ENCODE assay signal across 24 cellular contexts in genomic region chr10:121930729-121931085, GRCh38. TPM values are rescaled to one million over a fixed set of nuclear protein-coding genes. Genes with fewer than 3 reads are reported as not detected.
A peak's percentile ranks its signal among the peaks of the same experiment; 100 is the strongest.
DNase-seq lines count a peak whose midpoint lies in the region; ATAC-seq and TF ChIP-seq lines count a peak whose summit lies in the region.
"Had no signal": no experiment of that assay in that cellular context is flagged by ENCODE, and none has a peak within 500 bp of the region (broad histone marks: within the 10 kb centered on the region; RNA-seq: fewer than 3 reads in every experiment).

No MANE protein-coding gene starts in this region.

- H3K79me2 ChIP-seq in hepatocyte: peaks cover 24% of the 10 kb centered on the region

- POLR2A ChIA-PET in CD8-positive, alpha-beta T cell (lab: Charles Lee): no interaction called here

- no peaks in the 10 kb centered on the region for H3K9me3 Mint-ChIP-seq in CD8-positive, alpha-beta T cell
- H3K9me3 Mint-ChIP-seq in progenitor cell of endocrine pancreas (ENCODE audit: low read depth): no peaks in the 10 kb centered on the region
- H3K9me3 Mint-ChIP-seq: activated CD4-positive, alpha-beta T cell treated with anti-CD3 and anti-CD28 coated beads, Interleukin-2, amount 10 ng/mL, durations not matched to agents 7 days and 5 days; activated naive CD4-positive, alpha-beta T cell treated with anti-CD3 and anti-CD28 coated beads, Interleukin-2, amount 50 U/mL, for 72 hours; central memory CD8-positive, alpha-beta T cell had no signal

- H3K4me3 Mint-ChIP-seq in CD8-positive, alpha-beta T cell: no peak overlapping the region
- peak overlapping the region; percentile 82 for H3K4me3 Mint-ChIP-seq in progenitor cell of endocrine pancreas (ENCODE audit: low read depth)
- H3K4me3 Mint-ChIP-seq: central memory CD8-positive, alpha-beta T cell had no signal

- no peaks in the 10 kb centered on the region for H3K27me3 ChIP-seq in CD8-positive, alpha-beta T cell (ENCODE audit: insufficient read depth, low read length)
- no peaks in the 10 kb centered on the region for H3K27me3 ChIP-seq in hepatocyte

- peak overlapping the region; percentile 49 for H3K27ac Mint-ChIP-seq in CD8-positive, alpha-beta T cell
- H3K27ac Mint-ChIP-seq in progenitor cell of endocrine pancreas: peak overlapping the region; percentile 95
- H3K27ac Mint-ChIP-seq: activated CD4-positive, alpha-beta T cell treated with anti-CD3 and anti-CD28 coated beads, Interleukin-2, amount 10 ng/mL, durations not matched to agents 7 days and 5 days; activated CD8-positive, alpha-beta memory T cell treated with anti-CD3 and anti-CD28 coated beads, Interleukin-2, amount 10 ng/mL, durations not matched to agents 7 days and 5 days had no signal

- H3K36me3 Mint-ChIP-seq in CD8-positive, alpha-beta T cell: peaks cover 12% of the 10 kb centered on the region
- peaks cover 20% of the 10 kb centered on the region for H3K36me3 Mint-ChIP-seq in progenitor cell of endocrine pancreas (ENCODE audit: insufficient read depth)
- H3K36me3 Mint-ChIP-seq: activated CD8-positive, alpha-beta memory T cell treated with anti-CD3 and anti-CD28 coated beads, Interleukin-2, amount 10 ng/mL, durations not matched to agents 7 days and 5 days had no signal

- TF ChIP-seq CTCF in CD8-positive, alpha-beta T cell (IDR thresholded peaks at IDR 0.05): no peak
- TF ChIP-seq CTCF in hepatocyte (IDR thresholded peaks at IDR 0.05; ENCODE audit: poor library complexity) (no peak), progenitor cell of endocrine pancreas (IDR thresholded peaks at IDR 0.05; ENCODE audit: unreplicated experiment) (no peak)

- H3K4me3 ChIP-seq in CD8-positive, alpha-beta T cell (ENCODE audit: low read depth, low read length): no peak overlapping the region
- H3K4me3 ChIP-seq in hepatocyte: no peak overlapping the region
- H3K4me3 ChIP-seq: GM12878 had no signal

- 65% methylated on average over 4 of the region's 4 CpGs for WGBS in hepatocyte (ENCODE audit: low lambda C conversion rate, missing lambda C conversion rate)

- no peaks in the 10 kb centered on the region for H3K36me3 ChIP-seq in CD8-positive, alpha-beta T cell (ENCODE audit: insufficient read depth, low read length)
- no peaks in the 10 kb centered on the region for H3K36me3 ChIP-seq in hepatocyte (replicated peaks; ENCODE audit: insufficient read depth, low read depth)

- peaks cover 14% of the 10 kb centered on the region for H3K4me1 ChIP-seq in CD8-positive, alpha-beta T cell (ENCODE audit: insufficient read depth, low read length)
- H3K4me1 ChIP-seq in hepatocyte (ENCODE audit: insufficient read depth): peaks cover 38% of the 10 kb centered on the region

- no peaks in the 10 kb centered on the region for H3K9me3 ChIP-seq in CD8-positive, alpha-beta T cell (ENCODE audit: low read length)
- peaks cover 4% of the 10 kb centered on the region for H3K9me3 ChIP-seq in hepatocyte (ENCODE audit: low read depth)

- intact Hi-C loops in CD8-positive, alpha-beta T cell (cut with DNase I, micrococcal nuclease): no loop called here

- no peak for DNase-seq in CD8-positive, alpha-beta T cell
- peak; percentile 25 for DNase-seq in HT-29 (ENCODE audit: low spot score)
- DNase-seq in hepatocyte (ENCODE audit: low spot score): no peak
- DNase-seq in progenitor cell of endocrine pancreas (ENCODE audit: low spot score, unreplicated experiment): no peak
- no peak for DNase-seq in Ammon's horn (ENCODE audit: low spot score)
- DNase-seq in NCI-H2171 (lab: John Stamatoyannopoulos, UW): no peak
- DNase-seq: activated CD4-positive, alpha-beta T cell treated with anti-CD3 and anti-CD28 coated beads, Interleukin-2, amount 10 ng/mL, durations not matched to agents 7 days and 5 days; activated CD8-positive, alpha-beta memory T cell treated with anti-CD3 and anti-CD28 coated beads, Interleukin-2, amount 10 ng/mL, durations not matched to agents 7 days and 5 days; DND-41; H7; mammary epithelial cell; NCI-H1092 treated with DMSO at 0.1 percent for 48 hours; NCI-H187 treated with DMSO at 0.1 percent for 48 hours; NCI-H2227 treated with DMSO at 0.1 percent for 48 hours; RPMI8226; stimulated activated CD4-positive, alpha-beta T cell treated with anti-CD3 and anti-CD28 coated beads, Interleukin-4, amount 100 ng/mL, for 4 hours; stimulated activated naive CD4-positive, alpha-beta T cell; T-helper 9 cell had no signal

- CTCF ChIA-PET in CD8-positive, alpha-beta T cell (lab: Charles Lee): no interaction called here

- no peaks in the 10 kb centered on the region for H4K20me1 ChIP-seq in hepatocyte (ENCODE audit: insufficient read depth, poor library complexity, severe bottlenecking)

- H3K4me1 Mint-ChIP-seq in CD8-positive, alpha-beta T cell (ENCODE audit: low read depth): peaks cover 25% of the 10 kb centered on the region
- H3K4me1 Mint-ChIP-seq in progenitor cell of endocrine pancreas (ENCODE audit: low read depth): peaks cover 30% of the 10 kb centered on the region

- no peaks in the 10 kb centered on the region for H3K27me3 Mint-ChIP-seq in CD8-positive, alpha-beta T cell (ENCODE audit: low read depth)
- no peaks in the 10 kb centered on the region for H3K27me3 Mint-ChIP-seq in progenitor cell of endocrine pancreas
- H3K27me3 Mint-ChIP-seq: activated CD4-positive, alpha-beta T cell treated with anti-CD3 and anti-CD28 coated beads, Interleukin-2, amount 10 ng/mL, durations not matched to agents 7 days and 5 days; activated CD8-positive, alpha-beta memory T cell treated with anti-CD3 and anti-CD28 coated beads, Interleukin-2, amount 10 ng/mL, durations not matched to agents 7 days and 5 days; central memory CD8-positive, alpha-beta T cell had no signal

- H3K27ac ChIP-seq in CD8-positive, alpha-beta T cell (ENCODE audit: low read depth, low read length): no peak overlapping the region
- H3K27ac ChIP-seq in hepatocyte: peak overlapping the region; percentile 100
- H3K27ac ChIP-seq: parathyroid adenoma had no signal

- H3K9me2 ChIP-seq in hepatocyte (replicated peaks; ENCODE audit: insufficient read depth): no peaks in the 10 kb centered on the region

- H3K4me2 ChIP-seq in hepatocyte: no peak overlapping the region

- ATAC-seq in CD8-positive, alpha-beta T cell: no peak
- no peak for ATAC-seq in HG02973 (IDR thresholded peaks at IDR 0.05; ENCODE audit: unreplicated experiment)
- ATAC-seq: activated CD8-positive, alpha-beta memory T cell treated with anti-CD3 and anti-CD28 coated beads, Interleukin-2, amount 10 ng/mL, durations not matched to agents 7 days and 5 days; activated naive CD4-positive, alpha-beta T cell treated with anti-CD3 and anti-CD28 coated beads, Interleukin-2, amount 50 U/mL, for 72 hours; GM12878; sciatic nerve had no signal

- H2AFZ ChIP-seq in hepatocyte: no peak overlapping the region
- H2AFZ ChIP-seq: parathyroid adenoma had no signal

RNA-seq across cellular contexts. Expression of gene ATE1, which starts 2.9 kb away (rescaled TPM):
- 10 to 100 TPM; 11.6 to 14.6 TPM for total RNA-seq in CD8-positive, alpha-beta T cell
- 16.5 and 17.4 TPM in 2 replicates for total RNA-seq in HT-29 (2014; rRNA removed; shearing (Covaris generic))
- total RNA-seq in hepatocyte (41.7 and 48.9 TPM in 2 replicates), progenitor cell of endocrine pancreas (40.8 and 41.0 TPM in 2 replicates)
- 13.0 and 16.9 TPM in 2 replicates for polyA plus RNA-seq in hepatocyte

RNA-seq across cellular contexts. Expression of gene NSMCE4A, which starts 44.3 kb away (rescaled TPM):
- 10 to 100 TPM; 34.0 to 37.2 TPM for total RNA-seq in CD8-positive, alpha-beta T cell
- total RNA-seq in HT-29 (2014; rRNA removed; shearing (Covaris generic)): 73.2 and 88.1 TPM in 2 replicates
- total RNA-seq in hepatocyte (57.9 and 67.6 TPM in 2 replicates), progenitor cell of endocrine pancreas (57.9 and 58.2 TPM in 2 replicates)
- 44.5 and 51.0 TPM in 2 replicates for polyA plus RNA-seq in hepatocyte

RNA-seq across cellular contexts. Expression of gene TACC2, which starts 58.3 kb away (rescaled TPM):
- total RNA-seq in CD8-positive, alpha-beta T cell: not detected
- 13.4 and 25.0 TPM in 2 replicates for total RNA-seq in HT-29 (2014; rRNA removed; shearing (Covaris generic))
- total RNA-seq in hepatocyte: 20.0 and 24.1 TPM in 2 replicates
- polyA plus RNA-seq in hepatocyte: 34.6 and 35.7 TPM in 2 replicates
- 58.1 and 60.4 TPM in 2 replicates for total RNA-seq in progenitor cell of endocrine pancreas
- total RNA-seq: activated CD4-positive, alpha-beta T cell treated with anti-CD3 and anti-CD28 coated beads, Interleukin-2, amount 10 ng/mL, durations not matched to agents 7 days and 5 days; activated CD8-positive, alpha-beta memory T cell treated with anti-CD3 and anti-CD28 coated beads, Interleukin-2, amount 10 ng/mL, durations not matched to agents 7 days and 5 days; activated naive CD4-positive, alpha-beta T cell treated with anti-CD3 and anti-CD28 coated beads, Interleukin-2, amount 50 U/mL, for 72 hours had no signal

Comparison
In these comparisons a context has a peak if more than half of its experiments do, and no peak if none do; other contexts are left out.
1. RNA of gene TACC2, which starts 58.3 kb away (total RNA-seq): 58.1 to 60.4 TPM in progenitor cell of endocrine pancreas, 13.4 to 25.0 TPM in HT-29 and 20.0 to 24.1 TPM in hepatocyte; not detected in CD8-positive, alpha-beta T cell; every median in the first group is over 10 times any median in the second.